In genomic region chr2:86021396-86022378, GRCh38 we compare ENCODE assay signal across 1 cellular context.
TF ChIP-seq lines count a peak whose summit lies in the region.

No MANE protein-coding gene starts in this region.

TF ChIP-seq in HepG2, 621 proteins besides CTCF, POLR2A, EP300 and RAD21 (continued from another document and continues in another):
- TF ChIP-seq ONECUT2 (CRISPR knock-in tag; IDR thresholded peaks at IDR 0.05): no peak
- TF ChIP-seq SMAD1 (CRISPR knock-in tag; IDR thresholded peaks at IDR 0.05; ENCODE audit: borderline replicate concordance, low read depth): 0 out of 2 replicates have a peak, but pooled peaks have one; percentile 28
- TF ChIP-seq AHR (CRISPR knock-in tag; IDR thresholded peaks at IDR 0.05): no peak
- TF ChIP-seq ZNF276 (CRISPR knock-in tag; IDR thresholded peaks at IDR 0.05; ENCODE audit: low read depth): 0 out of 2 replicates have a peak, but pooled peaks have one; percentile 38
- no peak for TF ChIP-seq ZNF597 (CRISPR knock-in tag; IDR thresholded peaks at IDR 0.05)
- TF ChIP-seq PCBP1 (IDR thresholded peaks at IDR 0.05; ENCODE audit: borderline replicate concordance, low read depth, low read length): no peak
- TF ChIP-seq ZNF570 (CRISPR knock-in tag; IDR thresholded peaks at IDR 0.05; ENCODE audit: borderline replicate concordance): no peak
- TF ChIP-seq SMYD3 (CRISPR knock-in tag; IDR thresholded peaks at IDR 0.05): no peak
- TF ChIP-seq ZFP37 (CRISPR knock-in tag; IDR thresholded peaks at IDR 0.05; ENCODE audit: borderline replicate concordance): no peak
- no peak for TF ChIP-seq THYN1 (CRISPR knock-in tag; IDR thresholded peaks at IDR 0.05; ENCODE audit: borderline replicate concordance, low read depth)
- TF ChIP-seq ZNF746 (CRISPR knock-in tag; IDR thresholded peaks at IDR 0.05): no peak
- no peak for TF ChIP-seq SKI (IDR thresholded peaks at IDR 0.05; ENCODE audit: partially characterized antibody)
- no peak for TF ChIP-seq CCDC6 (CRISPR knock-in tag; IDR thresholded peaks at IDR 0.05)
- TF ChIP-seq SAP130 (CRISPR knock-in tag; IDR thresholded peaks at IDR 0.05; ENCODE audit: low read depth): no peak
- no peak for TF ChIP-seq UBTF (CRISPR knock-in tag; IDR thresholded peaks at IDR 0.05)
- peak; percentile 48; the same call in 1 of the 2 replicates for TF ChIP-seq POLR2G (IDR thresholded peaks at IDR 0.05; ENCODE audit: low read depth, low read length)
- no peak for TF ChIP-seq HNRNPUL1 (IDR thresholded peaks at IDR 0.05; ENCODE audit: low read depth, low read length)
- no peak for TF ChIP-seq MTF2 (CRISPR knock-in tag; IDR thresholded peaks at IDR 0.05; ENCODE audit: borderline replicate concordance)
- no peak for TF ChIP-seq MAF1 (CRISPR knock-in tag; IDR thresholded peaks at IDR 0.05; ENCODE audit: borderline replicate concordance)
- peak; percentile 20 for TF ChIP-seq RBM22 (optimal IDR thresholded peaks at IDR 0.05; ENCODE audit: low read length)
- TF ChIP-seq ZNF646 (CRISPR knock-in tag; IDR thresholded peaks at IDR 0.05): no peak
- no peak for TF ChIP-seq ZBED4 (CRISPR knock-in tag; IDR thresholded peaks at IDR 0.05; ENCODE audit: borderline replicate concordance)
- TF ChIP-seq IKZF1 (IDR thresholded peaks at IDR 0.05): no peak
- TF ChIP-seq HDAC6 (IDR thresholded peaks at IDR 0.05; ENCODE audit: low read depth, low read length): no peak
- no peak for TF ChIP-seq LRRFIP1 (CRISPR knock-in tag; conservative IDR thresholded peaks at IDR 0.05)
- no peak for TF ChIP-seq EEA1 (CRISPR knock-in tag; IDR thresholded peaks at IDR 0.05; ENCODE audit: borderline replicate concordance)
- no peak for TF ChIP-seq ZNF503 (CRISPR knock-in tag; IDR thresholded peaks at IDR 0.05)
- TF ChIP-seq HNF4G (IDR thresholded peaks at IDR 0.05; ENCODE audit: borderline replicate concordance, low read depth, low read length): no peak
- TF ChIP-seq HNF4G (CRISPR knock-in tag; IDR thresholded peaks at IDR 0.05; ENCODE audit: borderline replicate concordance, low read depth): no peak
- TF ChIP-seq ZMAT5 (CRISPR knock-in tag; IDR thresholded peaks at IDR 0.05; ENCODE audit: borderline replicate concordance, low read depth): no peak
- no peak for TF ChIP-seq FOXC1 (CRISPR knock-in tag; IDR thresholded peaks at IDR 0.05; ENCODE audit: borderline replicate concordance)
- TF ChIP-seq MZF1 (CRISPR knock-in tag; IDR thresholded peaks at IDR 0.05; ENCODE audit: borderline replicate concordance): no peak
- no peak for TF ChIP-seq NR0B2 (CRISPR knock-in tag; IDR thresholded peaks at IDR 0.05)
- TF ChIP-seq ZNF788 (CRISPR knock-in tag; IDR thresholded peaks at IDR 0.05; ENCODE audit: borderline replicate concordance): 0 out of 2 replicates have a peak, but pooled peaks have one; percentile 26
